ENCODE assay signal across 13 cellular contexts in genomic region chr4:1813915-1814314, GRCh38. TPM values are rescaled to one million over a fixed set of nuclear protein-coding genes. Genes with fewer than 3 reads are reported as not detected.
DNase-seq lines count a peak whose midpoint lies in the region; ATAC-seq and TF ChIP-seq lines count a peak whose summit lies in the region.
"Had no signal": no experiment of that assay in that cellular context is flagged by ENCODE, and none has a peak within 500 bp of the region (broad histone marks: within the 10 kb centered on the region; RNA-seq: fewer than 3 reads in every experiment).

No MANE protein-coding gene starts in this region.

- H3K4me3 ChIP-seq in hepatocyte = no peak overlapping the region
- H3K4me3 ChIP-seq: transverse colon had no signal

- H3K79me2 ChIP-seq in hepatocyte = no peaks in the 10 kb centered on the region

- no peak overlapping the region for H2AFZ ChIP-seq in hepatocyte

- CTCF ChIA-PET in RWPE1 (lab: Yijun Ruan, JAX) = no interaction called here

- H4K20me1 ChIP-seq in hepatocyte (ENCODE audit: insufficient read depth, poor library complexity, severe bottlenecking) = no peaks in the 10 kb centered on the region

- no peak overlapping the region for H3K4me2 ChIP-seq in hepatocyte

- WGBS in hepatocyte (ENCODE audit: low lambda C conversion rate, missing lambda C conversion rate) = 81% methylated on average over 9 of the region's 9 CpGs

- peaks cover 1% of the 10 kb centered on the region for H3K4me1 ChIP-seq in hepatocyte (ENCODE audit: insufficient read depth)

- no peaks in the 10 kb centered on the region for H3K9me2 ChIP-seq in hepatocyte (replicated peaks; ENCODE audit: insufficient read depth)

- H3K9me3 ChIP-seq in hepatocyte (ENCODE audit: low read depth) = no peaks in the 10 kb centered on the region
- H3K9me3 ChIP-seq: Caco-2, transverse colon had no signal

- TF ChIP-seq CTCF in GM10266 (IDR thresholded peaks at IDR 0.05; ENCODE audit: control insufficient read depth, insufficient read depth, low read depth, missing control alignments) = peak; percentile 49
- TF ChIP-seq CTCF in RWPE1 (conservative IDR thresholded peaks at IDR 0.05; ENCODE audit: low read depth) = no peak
- TF ChIP-seq CTCF in hepatocyte (IDR thresholded peaks at IDR 0.05; ENCODE audit: poor library complexity) = peak; percentile 8

- no peak for ATAC-seq in HG02852 (IDR thresholded peaks at IDR 0.05; ENCODE audit: unreplicated experiment)
- ATAC-seq: activated CD4-positive, CD25-positive, alpha-beta regulatory T cell treated with anti-CD3 and anti-CD28 coated beads, Interleukin-2, amount 50 U/mL, for 24 hours had no signal

- H3K27me3 ChIP-seq in hepatocyte = no peaks in the 10 kb centered on the region
- H3K27me3 ChIP-seq: transverse colon had no signal

- no peaks in the 10 kb centered on the region for H3K36me3 ChIP-seq in hepatocyte (replicated peaks; ENCODE audit: insufficient read depth, low read depth)

- POLR2A ChIA-PET in RWPE1 (lab: Yijun Ruan, JAX; ENCODE audit: low non-redundant PET) = no interaction called here

- H3K27ac ChIP-seq in RWPE1 (peak overlapping the region; percentile 91), hepatocyte (no peak overlapping the region), caudate nucleus (ENCODE audit: low read depth, low read length) (no peak overlapping the region)
- H3K27ac ChIP-seq: transverse colon had no signal

- DNase-seq in GM10266 (ENCODE audit: extremely low spot score) (no peak), RWPE1 (ENCODE audit: low spot score) (no peak), hepatocyte (ENCODE audit: low spot score) (no peak), caudate nucleus (lab: John Stamatoyannopoulos, UW) (no peak), GM03348 (ENCODE audit: low spot score) (no peak)
- DNase-seq: aorta; Caco-2; hippocampal formation; NCI-H1694; NK-92 treated with Interleukin-12 subunit alpha and Interleukin-12 subunit beta, amount 100 ng/mL, for 24 hours; transverse colon had no signal

RNA-seq across cellular contexts. Expression of gene FGFR3, which starts 20.8 kb away (rescaled TPM):
- 70.0 and 82.0 TPM in 2 replicates for total RNA-seq in hepatocyte
- 99.8 and 132 TPM in 2 replicates for polyA plus RNA-seq in hepatocyte

RNA-seq across cellular contexts. Expression of gene LETM1, which starts 42.0 kb away (rescaled TPM):
- total RNA-seq in hepatocyte = 39.1 and 46.0 TPM in 2 replicates
- 24.4 and 29.4 TPM in 2 replicates for polyA plus RNA-seq in hepatocyte

RNA-seq across cellular contexts. Expression of gene NSD2, which starts 57.3 kb away (rescaled TPM):
- 26.9 and 30.8 TPM in 2 replicates for total RNA-seq in hepatocyte
- polyA plus RNA-seq in hepatocyte = 22.0 and 25.7 TPM in 2 replicates
